15 cellular contexts compared by ENCODE assay signal in genomic region chr15:100732359-100733055, GRCh38.
DNase-seq lines count a peak whose midpoint lies in the region; TF ChIP-seq lines count a peak whose summit lies in the region.
"Had no signal": no experiment of that assay in that cellular context is flagged by ENCODE, and none has a peak within 500 bp of the region (broad histone marks: within the 10 kb centered on the region; RNA-seq: fewer than 3 reads in every experiment).

No MANE protein-coding gene starts in this region.

- H3K9me3 Mint-ChIP-seq in progenitor cell of endocrine pancreas (ENCODE audit: low read depth) (no peaks in the 10 kb centered on the region), chondrocyte (ENCODE audit: low read depth) (peaks cover 6% of the 10 kb centered on the region)

- in situ Hi-C loops in GM23248 (cut with MboI), result no loop called here

- H3K36me3 Mint-ChIP-seq in progenitor cell of endocrine pancreas (ENCODE audit: insufficient read depth) (no peaks in the 10 kb centered on the region), chondrocyte (ENCODE audit: low read depth) (no peaks in the 10 kb centered on the region)
- H3K36me3 Mint-ChIP-seq: activated CD8-positive, alpha-beta memory T cell treated with anti-CD3 and anti-CD28 coated beads, Interleukin-2, amount 10 ng/mL, durations not matched to agents 7 days and 5 days; CD4-positive, alpha-beta memory T cell had no signal

- H3K4me1 ChIP-seq in GM23248 (ENCODE audit: insufficient read depth), result peaks cover 32% of the 10 kb centered on the region
- H3K4me1 ChIP-seq in adipocyte (ENCODE audit: control insufficient read depth, insufficient read depth, low read length), result peaks cover 27% of the 10 kb centered on the region
- peaks cover 4% of the 10 kb centered on the region for H3K4me1 ChIP-seq in smooth muscle cell (ENCODE audit: low read depth)
- H3K4me1 ChIP-seq: stomach had no signal

- DNase-seq in GM23248 (peak; percentile 69), adipocyte (ENCODE audit: low read depth) (peak; percentile 35), islet precursor cell (peak; percentile 61), smooth muscle cell (lab: John Stamatoyannopoulos, UW; ENCODE audit: unreplicated experiment) (no peak), progenitor cell of endocrine pancreas (ENCODE audit: low spot score, unreplicated experiment) (no peak), NCI-H1694 treated with DMSO at 0.1 percent for 48 hours (lab: John Stamatoyannopoulos, UW) (no peak), chondrocyte (ENCODE audit: low spot score) (no peak)
- DNase-seq: activated CD8-positive, alpha-beta memory T cell treated with anti-CD3 and anti-CD28 coated beads, Interleukin-2, amount 10 ng/mL, durations not matched to agents 7 days and 5 days; CD4-positive, alpha-beta memory T cell; effector CD4-positive, alpha-beta T cell; GDM1; NCI-H1436; nucleus accumbens; stomach; WERI-Rb-1 had no signal

- H3K79me2 ChIP-seq in GM23248 (ENCODE audit: insufficient read depth) (no peaks in the 10 kb centered on the region), smooth muscle cell (ENCODE audit: low read depth) (no peaks in the 10 kb centered on the region)

- no peaks in the 10 kb centered on the region for H3K27me3 ChIP-seq in GM23248 (replicated peaks; ENCODE audit: insufficient read depth)
- no peaks in the 10 kb centered on the region for H3K27me3 ChIP-seq in adipocyte (replicated peaks; ENCODE audit: control insufficient read depth, insufficient read depth, low read length)
- H3K27me3 ChIP-seq in smooth muscle cell (ENCODE audit: low read depth), result no peaks in the 10 kb centered on the region

- H3K36me3 ChIP-seq in GM23248 (ENCODE audit: low read depth) (no peaks in the 10 kb centered on the region), adipocyte (ENCODE audit: control insufficient read depth, insufficient read depth, low read length, severe bottlenecking) (no peaks in the 10 kb centered on the region), smooth muscle cell (ENCODE audit: low read depth) (no peaks in the 10 kb centered on the region)
- H3K36me3 ChIP-seq: stomach, WERI-Rb-1 had no signal

- no peaks in the 10 kb centered on the region for H4K20me1 ChIP-seq in GM23248 (ENCODE audit: insufficient read depth)
- no peaks in the 10 kb centered on the region for H4K20me1 ChIP-seq in smooth muscle cell (ENCODE audit: low read depth)

- H3F3A ChIP-seq in GM23248 (ENCODE audit: insufficient read depth), result peaks cover 32% of the 10 kb centered on the region
- H3F3A ChIP-seq in smooth muscle cell (ENCODE audit: low read depth), result no peaks in the 10 kb centered on the region

- H3K4me3 Mint-ChIP-seq in progenitor cell of endocrine pancreas (ENCODE audit: low read depth) (no peak overlapping the region), chondrocyte (ENCODE audit: unreplicated experiment) (no peak overlapping the region)
- H3K4me3 Mint-ChIP-seq: activated CD8-positive, alpha-beta memory T cell treated with anti-CD3 and anti-CD28 coated beads, Interleukin-2, amount 10 ng/mL, durations not matched to agents 7 days and 5 days; CD4-positive, alpha-beta memory T cell had no signal

- H3K27ac Mint-ChIP-seq in progenitor cell of endocrine pancreas (no peak overlapping the region), chondrocyte (ENCODE audit: unreplicated experiment) (no peak overlapping the region)
- H3K27ac Mint-ChIP-seq: activated CD8-positive, alpha-beta memory T cell treated with anti-CD3 and anti-CD28 coated beads, Interleukin-2, amount 10 ng/mL, durations not matched to agents 7 days and 5 days; CD4-positive, alpha-beta memory T cell had no signal

- H3K9me3 ChIP-seq in GM23248 (ENCODE audit: low read depth) (no peaks in the 10 kb centered on the region), adipocyte (ENCODE audit: control insufficient read depth, low read length) (no peaks in the 10 kb centered on the region), smooth muscle cell (replicated peaks; ENCODE audit: low read depth) (no peaks in the 10 kb centered on the region)
- H3K9me3 ChIP-seq: stomach had no signal

- WGBS in GM23248 (ENCODE audit: low coverage in 1 of 2, low lambda C conversion rate in 2 of 2, missing lambda C conversion rate in 2 of 2), 2 experiments, result 63 to 67% methylated on average over 7 of the region's 7 CpGs
- 75% methylated on average over 7 of the region's 7 CpGs for WGBS in smooth muscle cell (ENCODE audit: low lambda C conversion rate)

- H3K27me3 Mint-ChIP-seq in progenitor cell of endocrine pancreas (peaks cover 23% of the 10 kb centered on the region), chondrocyte (ENCODE audit: low read depth) (no peaks in the 10 kb centered on the region)
- H3K27me3 Mint-ChIP-seq: activated CD8-positive, alpha-beta memory T cell treated with anti-CD3 and anti-CD28 coated beads, Interleukin-2, amount 10 ng/mL, durations not matched to agents 7 days and 5 days had no signal

- no peaks in the 10 kb centered on the region for H3K9me2 ChIP-seq in GM23248 (ENCODE audit: insufficient read depth)

- H3K9ac ChIP-seq in GM23248, result peak overlapping the region; percentile 57
- peak overlapping the region; percentile 74 for H3K9ac ChIP-seq in adipocyte (ENCODE audit: low read length)
- H3K9ac ChIP-seq in smooth muscle cell (ENCODE audit: low read depth), result no peak overlapping the region

- H3K4me3 ChIP-seq in GM23248 (peak overlapping the region; percentile 20; the same call in 1 of the 2 replicates), adipocyte (ENCODE audit: low read length) (no peak overlapping the region), smooth muscle cell (no peak overlapping the region)
- H3K4me3 ChIP-seq: stomach had no signal

- H2AFZ ChIP-seq in GM23248 (peak overlapping the region; percentile 62), smooth muscle cell (ENCODE audit: low read depth) (peak overlapping the region; percentile 44)

- TF ChIP-seq CTCF in smooth muscle cell (IDR thresholded peaks at IDR 0.05; ENCODE audit: borderline replicate concordance, insufficient read depth, poor library complexity, severe bottlenecking) (no peak), progenitor cell of endocrine pancreas (IDR thresholded peaks at IDR 0.05; ENCODE audit: unreplicated experiment) (no peak), chondrocyte (IDR thresholded peaks at IDR 0.05) (no peak)

- H3K4me1 Mint-ChIP-seq in progenitor cell of endocrine pancreas (ENCODE audit: low read depth), result peaks cover 12% of the 10 kb centered on the region
- H3K4me1 Mint-ChIP-seq in chondrocyte (ENCODE audit: low read depth), result peaks cover 22% of the 10 kb centered on the region
- H3K4me1 Mint-ChIP-seq: activated CD8-positive, alpha-beta memory T cell treated with anti-CD3 and anti-CD28 coated beads, Interleukin-2, amount 10 ng/mL, durations not matched to agents 7 days and 5 days; CD4-positive, alpha-beta memory T cell had no signal

- H3K27ac ChIP-seq in GM23248 (peak overlapping the region; percentile 92), smooth muscle cell (ENCODE audit: low read depth) (peak overlapping the region; percentile 73)
- H3K27ac ChIP-seq: stomach, WERI-Rb-1 had no signal

- H3K4me2 ChIP-seq in GM23248 (ENCODE audit: unreplicated experiment) (peak overlapping the region; percentile 45), smooth muscle cell (peak overlapping the region; percentile 40)

Comparison
In these comparisons a context has a peak if more than half of its experiments do, and no peak if none do; other contexts are left out.
1. DNase-seq: peak in GM23248 (single experiment), adipocyte (single experiment) and islet precursor cell (single experiment); none in smooth muscle cell (single experiment), progenitor cell of endocrine pancreas (single experiment), NCI-H1694 treated with DMSO at 0.1 percent for 48 hours (single experiment) and chondrocyte (single experiment).